ENCODE assay signal across 8 cellular contexts in the genomic region with DNA sequence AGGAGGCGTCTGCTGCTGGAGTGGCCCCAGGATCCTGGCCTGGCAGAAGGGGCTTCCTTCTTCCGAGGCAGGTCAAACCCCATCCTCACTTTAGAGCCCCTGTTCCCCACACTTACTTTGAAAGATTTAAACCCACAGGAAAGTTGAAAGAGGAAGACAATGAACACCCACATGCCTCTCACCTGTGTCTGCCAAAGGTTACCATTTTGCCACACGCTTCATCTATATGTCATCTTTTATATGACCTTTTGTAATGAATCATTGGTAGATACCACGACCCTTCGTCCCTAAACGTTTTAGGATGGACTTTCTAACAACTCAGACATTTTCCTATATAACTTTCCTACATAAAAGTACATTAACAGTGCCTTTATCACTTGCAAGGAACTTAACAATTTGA.
"Had no signal": no experiment of that assay in that cellular context is flagged by ENCODE, and none has a peak within 500 bp of the region (broad histone marks: within the 10 kb centered on the region; RNA-seq: fewer than 3 reads in every experiment).

No MANE protein-coding gene starts in this region.

- ATAC-seq: HCT116, K562 had no signal

- H3K9me3 Mint-ChIP-seq: HFFc6 had no signal

- H2AFZ ChIP-seq: GM23248 had no signal

- H3K4me3 Mint-ChIP-seq: HFFc6 had no signal

- H3K27ac ChIP-seq: GM23248 had no signal

- H3K4me1 ChIP-seq: HAP-1 had no signal

- H3K27ac Mint-ChIP-seq: HFFc6 had no signal

- DNase-seq: GM23248, GOT3, H7, HFFc6, IMR-90 had no signal

- H3K9me3 ChIP-seq: HAP-1 had no signal

- H3K4me3 ChIP-seq: GM23248, HAP-1, K562 had no signal
